8 cellular contexts compared by ENCODE assay signal in genomic region chr19:11766597-11767591, GRCh38. TPM values are rescaled to one million over a fixed set of nuclear protein-coding genes. Genes with fewer than 3 reads are reported as not detected.
A peak's percentile ranks its signal among the peaks of the same experiment; 100 is the strongest.
DNase-seq lines count a peak whose midpoint lies in the region; ATAC-seq and TF ChIP-seq lines count a peak whose summit lies in the region.

ZNF441 (plus strand) TSS chr19:11767000; CDS start chr19:11767194, 194 bp downstream.

- H3K27me3 ChIP-seq in kidney epithelial cell (ENCODE audit: control insufficient read depth, insufficient read depth, low read length), result no peaks in the 10 kb centered on the region

- ATAC-seq in HG03159 (IDR thresholded peaks at IDR 0.05; ENCODE audit: unreplicated experiment), result peak; percentile 93

- DNase-seq in AG08395 (ENCODE audit: low spot score), result peak; percentile 98
- peak; percentile 42 to 86 for DNase-seq in NCI-H446 (lab: John Stamatoyannopoulos, UW)
- DNase-seq in activated CD4-positive, alpha-beta T cell treated with anti-CD3 and anti-CD28 coated beads for 1 hour, result peak; percentile 85
- DNase-seq in cerebellar nuclear complex (lab: John Stamatoyannopoulos, UW), result peak; percentile 54 to 81
- peak; percentile 69 for DNase-seq in kidney epithelial cell (ENCODE audit: low read depth)
- peak; percentile 83 to 91 for DNase-seq in stimulated activated CD4-positive, alpha-beta T cell treated with anti-CD3 and anti-CD28 coated beads, Interleukin-15, amount 100 ng/mL, for 1 hour (ENCODE audit: low read depth in 1 of 2, low spot score in 1 of 2)

- H3K36me3 ChIP-seq in kidney epithelial cell (ENCODE audit: control insufficient read depth, insufficient read depth, low read length), result no peaks in the 10 kb centered on the region

- H3K4me3 ChIP-seq in kidney epithelial cell (ENCODE audit: low read depth, low read length), result peak within 1 kb of the TSS; percentile 83

- in situ Hi-C loops in GM18951 (cut with MboI; ENCODE audit: low sequenced_read_pairs, unreplicated experiment), result no loop called here

- TF ChIP-seq POLR2A in GM18951 (IDR thresholded peaks at IDR 0.05; ENCODE audit: extremely low read depth, insufficient read depth, insufficient read length), result peak; percentile 81

- TF ChIP-seq CTCF in kidney epithelial cell (IDR thresholded peaks at IDR 0.05; ENCODE audit: insufficient read depth, low read length, poor library complexity, severe bottlenecking), result no peak

RNA-seq across cellular contexts. Expression of gene ZNF441, which starts in this region (rescaled TPM):
- 3.4 and 5.1 TPM in 2 replicates for total RNA-seq in kidney epithelial cell

Comparison
In these comparisons a context has a peak if more than half of its experiments do, and no peak if none do; other contexts are left out.
1. Peak in every context shown above with its lines: DNase-seq, ATAC-seq and H3K4me3 ChIP-seq.